30 cellular contexts compared by ENCODE assay signal in the genomic region with DNA sequence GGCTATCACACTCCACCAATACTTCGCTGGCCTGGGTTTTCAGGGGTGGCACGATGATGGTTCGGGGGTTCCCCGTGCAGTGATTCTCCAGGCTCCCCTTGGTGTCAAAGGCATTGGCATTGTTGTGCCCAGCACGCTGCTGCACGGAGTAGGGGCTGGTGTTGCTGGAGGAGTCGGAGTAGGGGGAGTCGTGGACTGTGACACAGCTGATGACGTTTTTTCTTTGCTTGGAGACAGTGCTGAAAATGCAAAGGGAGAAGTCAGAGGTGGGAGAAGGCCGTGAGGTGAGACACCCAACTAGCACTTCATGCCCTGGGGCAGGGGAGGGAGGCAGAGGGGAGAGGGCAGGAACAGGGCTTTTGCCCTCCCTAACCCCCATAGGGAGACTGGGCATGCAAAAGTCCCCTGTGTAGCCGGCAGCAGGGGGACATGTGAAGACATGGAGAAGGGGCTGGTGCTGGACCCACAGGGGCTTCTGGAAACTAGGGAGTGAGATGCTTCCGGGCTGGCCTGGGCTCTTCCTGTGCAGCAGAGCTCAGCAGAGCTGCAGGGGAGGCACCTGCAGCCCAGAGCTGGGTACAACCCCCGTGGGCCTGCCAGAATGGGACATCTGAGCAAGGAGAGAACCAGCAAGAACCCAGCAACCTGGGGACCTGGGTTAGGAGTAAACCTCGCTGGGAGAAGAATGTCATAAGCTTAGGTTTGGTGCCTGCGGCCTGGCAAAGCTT.
DNase-seq lines count a peak whose midpoint lies in the region; ATAC-seq lines count a peak whose summit lies in the region.
"Had no signal": no experiment of that assay in that cellular context is flagged by ENCODE, and none has a peak within 500 bp of the region (broad histone marks: within the 10 kb centered on the region; RNA-seq: fewer than 3 reads in every experiment).

No MANE protein-coding gene starts in this region.

- no peak overlapping the region for H3K27ac Mint-ChIP-seq in activated naive CD8-positive, alpha-beta T cell treated with anti-CD3 and anti-CD28 coated beads, Interleukin-2, amount 10 ng/mL, durations not matched to agents 7 days and 5 days
- no peak overlapping the region for H3K27ac Mint-ChIP-seq in activated naive CD8-positive, alpha-beta T cell treated with anti-CD3 and anti-CD28 coated beads, Interleukin-2, amount 50 U/mL, for 24 hours
- H3K27ac Mint-ChIP-seq: activated naive CD8-positive, alpha-beta T cell; activated T-cell treated with anti-CD3 and anti-CD28 coated beads, Interleukin-2, amount 50 U/mL, for 72 hours had no signal

- no peaks in the 10 kb centered on the region for H3K9me3 ChIP-seq in KOPT-K1 (ENCODE audit: insufficient read depth, low read length, poor library complexity, severe bottlenecking)
- H3K9me3 ChIP-seq in thymus (ENCODE audit: control insufficient read depth): no peaks in the 10 kb centered on the region
- H3K9me3 ChIP-seq: ascending aorta, BE2C, Caco-2, esophagus muscularis mucosa, heart right ventricle, lower lobe of right lung, neutrophil, prostate gland had no signal

- H3K27ac ChIP-seq in KOPT-K1 (ENCODE audit: low read depth, low read length, poor library complexity, severe bottlenecking) (peak overlapping the region; percentile 90), thymus (ENCODE audit: low read depth) (peak overlapping the region; percentile 31)
- H3K27ac ChIP-seq: ascending aorta, cardiac muscle cell, coronary artery, esophagus muscularis mucosa, foreskin keratinocyte, heart right ventricle, lower lobe of right lung, prostate gland had no signal

- H3K4me1 ChIP-seq in thymus (ENCODE audit: control insufficient read depth, insufficient read depth, low read length): peaks cover 28% of the 10 kb centered on the region
- H3K4me1 ChIP-seq: ascending aorta, BE2C, Caco-2, foreskin keratinocyte, prostate gland had no signal

- POLR2A ChIA-PET in activated naive CD8-positive, alpha-beta T cell treated with anti-CD3 and anti-CD28 coated beads, Interleukin-2, amount 10 ng/mL, durations not matched to agents 7 days and 5 days (lab: Charles Lee): no interaction called here

- peaks cover 3% of the 10 kb centered on the region for H3K36me3 Mint-ChIP-seq in activated naive CD8-positive, alpha-beta T cell treated with anti-CD3 and anti-CD28 coated beads, Interleukin-2, amount 10 ng/mL, durations not matched to agents 7 days and 5 days
- peaks cover 7% of the 10 kb centered on the region for H3K36me3 Mint-ChIP-seq in activated naive CD8-positive, alpha-beta T cell treated with anti-CD3 and anti-CD28 coated beads, Interleukin-2, amount 50 U/mL, for 24 hours (ENCODE audit: low read depth)

- peaks cover 17% of the 10 kb centered on the region for H3K4me1 Mint-ChIP-seq in activated naive CD8-positive, alpha-beta T cell treated with anti-CD3 and anti-CD28 coated beads, Interleukin-2, amount 10 ng/mL, durations not matched to agents 7 days and 5 days
- peaks cover 7% of the 10 kb centered on the region for H3K4me1 Mint-ChIP-seq in activated naive CD8-positive, alpha-beta T cell treated with anti-CD3 and anti-CD28 coated beads, Interleukin-2, amount 50 U/mL, for 24 hours

- H3K27me3 Mint-ChIP-seq in activated naive CD8-positive, alpha-beta T cell treated with anti-CD3 and anti-CD28 coated beads, Interleukin-2, amount 10 ng/mL, durations not matched to agents 7 days and 5 days: no peaks in the 10 kb centered on the region
- no peaks in the 10 kb centered on the region for H3K27me3 Mint-ChIP-seq in activated naive CD8-positive, alpha-beta T cell treated with anti-CD3 and anti-CD28 coated beads, Interleukin-2, amount 50 U/mL, for 24 hours
- H3K27me3 Mint-ChIP-seq: activated naive CD8-positive, alpha-beta T cell had no signal

- no peak for DNase-seq in activated naive CD8-positive, alpha-beta T cell treated with anti-CD3 and anti-CD28 coated beads, Interleukin-2, amount 10 ng/mL, durations not matched to agents 7 days and 5 days
- no peak for DNase-seq in activated naive CD8-positive, alpha-beta T cell treated with anti-CD3 and anti-CD28 coated beads, Interleukin-2, amount 50 U/mL, for 24 hours
- DNase-seq in left lobe of liver (ENCODE audit: low spot score) (peak; percentile 32), NK-92 (lab: John Stamatoyannopoulos, UW; ENCODE audit: unreplicated experiment) (no peak), HuH-7 (ENCODE audit: low spot score) (no peak), NCI-H1694 (lab: John Stamatoyannopoulos, UW) (no peak)
- DNase-seq: activated T-cell treated with anti-CD3 and anti-CD28 coated beads, Interleukin-2, amount 50 U/mL, for 72 hours; BE2C; Caco-2; DMS79 treated with DMSO at 0.1 percent for 48 hours; foreskin keratinocyte; heart right ventricle; KG1; kidney glomerular epithelial cell; lower lobe of right lung; MM.1S; NCI-H1417 treated with DMSO at 0.1 percent for 48 hours; NCI-H2081 treated with DMSO at 0.1 percent for 48 hours; NCI-H748 treated with DMSO at 0.1 percent for 48 hours; RPMI8226; trophoblast cell had no signal

- 61% methylated on average over 15 of the region's 15 CpGs for WGBS in thymus

- peak; percentile 43 for ATAC-seq in activated naive CD8-positive, alpha-beta T cell treated with anti-CD3 and anti-CD28 coated beads, Interleukin-2, amount 10 ng/mL, durations not matched to agents 7 days and 5 days (ENCODE audit: low read depth)
- no peak for ATAC-seq in activated naive CD8-positive, alpha-beta T cell treated with anti-CD3 and anti-CD28 coated beads, Interleukin-2, amount 50 U/mL, for 24 hours
- no peak for ATAC-seq in left lobe of liver
- ATAC-seq: activated T-cell treated with anti-CD3 and anti-CD28 coated beads, Interleukin-2, amount 50 U/mL, for 72 hours; foreskin keratinocyte; lower lobe of right lung had no signal

- H3K36me3 ChIP-seq in KOPT-K1 (ENCODE audit: insufficient read depth, low read length) (no peaks in the 10 kb centered on the region), thymus (ENCODE audit: control insufficient read depth, insufficient read depth) (peaks cover 49% of the 10 kb centered on the region)
- H3K36me3 ChIP-seq: BE2C had no signal

- H3K27me3 ChIP-seq in thymus (ENCODE audit: control insufficient read depth, insufficient read depth): no peaks in the 10 kb centered on the region
- H3K27me3 ChIP-seq: ascending aorta, BE2C, cardiac muscle cell, esophagus muscularis mucosa, foreskin keratinocyte, heart right ventricle, neutrophil had no signal

- no peak overlapping the region for H3K4me3 Mint-ChIP-seq in activated naive CD8-positive, alpha-beta T cell treated with anti-CD3 and anti-CD28 coated beads, Interleukin-2, amount 10 ng/mL, durations not matched to agents 7 days and 5 days
- H3K4me3 Mint-ChIP-seq in activated naive CD8-positive, alpha-beta T cell treated with anti-CD3 and anti-CD28 coated beads, Interleukin-2, amount 50 U/mL, for 24 hours: no peak overlapping the region
- H3K4me3 Mint-ChIP-seq: activated naive CD8-positive, alpha-beta T cell; activated T-cell treated with anti-CD3 and anti-CD28 coated beads, Interleukin-2, amount 50 U/mL, for 72 hours had no signal

- H3K9me3 Mint-ChIP-seq in activated naive CD8-positive, alpha-beta T cell treated with anti-CD3 and anti-CD28 coated beads, Interleukin-2, amount 10 ng/mL, durations not matched to agents 7 days and 5 days: no peaks in the 10 kb centered on the region
- no peaks in the 10 kb centered on the region for H3K9me3 Mint-ChIP-seq in activated naive CD8-positive, alpha-beta T cell treated with anti-CD3 and anti-CD28 coated beads, Interleukin-2, amount 50 U/mL, for 24 hours
- H3K9me3 Mint-ChIP-seq: activated T-cell treated with anti-CD3 and anti-CD28 coated beads, Interleukin-2, amount 50 U/mL, for 72 hours had no signal

- H3K4me3 ChIP-seq in thymus (ENCODE audit: low read length): no peak overlapping the region
- H3K4me3 ChIP-seq: ascending aorta, cardiac muscle cell, coronary artery, esophagus muscularis mucosa, heart right ventricle, lower lobe of right lung, prostate gland had no signal
